ENCODE assay signal across 29 cellular contexts in the genomic region with DNA sequence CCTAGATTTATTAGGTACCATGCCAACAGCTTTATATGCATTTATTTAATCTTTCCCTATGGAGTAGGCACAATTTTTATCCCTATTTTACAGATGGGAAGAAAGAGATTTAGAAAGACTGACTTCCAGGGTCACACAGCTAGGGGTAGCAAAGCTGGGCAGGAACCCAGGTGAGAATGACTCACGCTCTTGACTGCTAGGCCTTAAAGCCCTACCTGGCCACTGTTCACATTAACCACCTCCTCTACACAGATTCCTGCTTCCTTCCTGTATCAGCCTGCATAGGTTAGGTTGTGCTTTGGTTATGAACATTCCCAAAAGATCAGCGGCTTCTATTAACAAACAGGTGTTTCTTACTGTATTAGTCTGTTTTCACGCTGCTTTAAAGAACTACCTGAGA. TPM values are rescaled to one million over a fixed set of nuclear protein-coding genes. Genes with fewer than 3 reads are reported as not detected.
DNase-seq lines count a peak whose midpoint lies in the region; ATAC-seq, FAIRE-seq and TF ChIP-seq lines count a peak whose summit lies in the region.
"Had no signal": no experiment of that assay in that cellular context is flagged by ENCODE, and none has a peak within 500 bp of the region (broad histone marks: within the 10 kb centered on the region; RNA-seq: fewer than 3 reads in every experiment).

No MANE protein-coding gene starts in this region.

- no peak overlapping the region; the same call in 1 of the 2 replicates for H2AFZ ChIP-seq in H1 (ENCODE audit: low read length)
- no peak overlapping the region for H2AFZ ChIP-seq in hepatocyte

- H2BK15ac ChIP-seq in H1 (ENCODE audit: low read length), result no peak overlapping the region

- DNase-seq in DMS53 treated with DMSO at 0.1 percent for 48 hours (lab: John Stamatoyannopoulos, UW; ENCODE audit: unreplicated experiment) (peak; percentile 78), LoVo (ENCODE audit: low spot score) (peak; percentile 8), H1 (ENCODE audit: low read depth in 1 of 2, low spot score in 2 of 2) (no peak), iPS-NIHi7 (ENCODE audit: extremely low spot score) (peak; percentile 53), hepatocyte (ENCODE audit: low spot score) (no peak)
- DNase-seq in central memory CD4-positive, alpha-beta T cell, result no peak
- no peak for DNase-seq in activated T-cell treated with anti-CD3 and anti-CD28 coated beads, Interleukin-2, amount 50 U/mL, for 4 hours
- DNase-seq: ACHN; activated CD4-positive, alpha-beta T cell treated with anti-CD3 and anti-CD28 coated beads for 36 hours; activated CD8-positive, alpha-beta T cell treated with anti-CD3 and anti-CD28 coated beads, Interleukin-2, amount 10 ng/mL, durations not matched to agents 7 days and 5 days; amniotic stem cell; BE2C; brain microvascular endothelial cell; CD8-positive, alpha-beta memory T cell; HFFc6; left cardiac atrium; NCI-H1092 treated with DMSO at 0.1 percent for 48 hours; NCI-H1930; NCI-H226; NCI-H526 treated with DMSO at 0.1 percent for 48 hours; Peyer's patch; stimulated activated CD4-positive, alpha-beta T cell treated with anti-CD3 and anti-CD28 coated beads, Interleukin-15, amount 100 ng/mL, for 24 hours; T-helper 9 cell; transverse colon had no signal

- H3K56ac ChIP-seq in H1 (replicated peaks; ENCODE audit: insufficient read length, low read depth, low read length), result no peak overlapping the region

- no peak for TF ChIP-seq RAD21 in H1 (IDR thresholded peaks at IDR 0.05 in 1 of 2, conservative IDR thresholded peaks at IDR 0.05 in 1 of 2; ENCODE audit: low read depth in 2 of 2, low read length in 2 of 2)

- H4K91ac ChIP-seq in H1 (replicated peaks; ENCODE audit: insufficient read length, low read length), result no peak overlapping the region

- no peak overlapping the region for H3K9ac ChIP-seq in H1 (replicated peaks in 1 of 4; ENCODE audit: extremely low read depth in 1 of 4, low read depth in 3 of 4, low read length in 3 of 4)

- H3K27me3 Mint-ChIP-seq in activated T-cell treated with anti-CD3 and anti-CD28 coated beads, Interleukin-2, amount 50 U/mL, for 4 hours (ENCODE audit: low read depth), result no peaks in the 10 kb centered on the region
- H3K27me3 Mint-ChIP-seq: activated CD4-positive, alpha-beta T cell treated with anti-CD3 and anti-CD28 coated beads for 36 hours had no signal

- H2BK20ac ChIP-seq in H1 (ENCODE audit: low read length), result no peak overlapping the region

- H2AK5ac ChIP-seq in H1 (ENCODE audit: low read depth, low read length), result no peak overlapping the region

- no peaks in the 10 kb centered on the region for H3K9me3 Mint-ChIP-seq in activated T-cell treated with anti-CD3 and anti-CD28 coated beads, Interleukin-2, amount 50 U/mL, for 4 hours
- H3K9me3 Mint-ChIP-seq: activated naive CD4-positive, alpha-beta T cell treated with anti-CD3 and anti-CD28 coated beads, Interleukin-2, amount 50 U/mL, for 24 hours; CD8-positive, alpha-beta memory T cell; HFFc6; stimulated activated effector memory CD8-positive, alpha-beta T cell treated with anti-CD3 and anti-CD28 coated beads, Interleukin-12 subunit alpha, Interleukin-12 subunit beta, amount 100 ng/mL, for 72 hours had no signal

- no peaks in the 10 kb centered on the region for H3K36me3 ChIP-seq in H1 (ENCODE audit: control insufficient read depth in 2 of 4, insufficient read depth in 4 of 4, low read length in 3 of 4)
- no peaks in the 10 kb centered on the region for H3K36me3 ChIP-seq in hepatocyte (replicated peaks; ENCODE audit: insufficient read depth, low read depth)
- H3K36me3 ChIP-seq: BE2C, brain microvascular endothelial cell, Peyer's patch, transverse colon had no signal

- WGBS in H1 (ENCODE audit: extremely low coverage in 1 of 2, insufficient coverage in 1 of 2, insufficient read length in 1 of 2, insufficient replicate concordance in 2 of 2, low coverage in 1 of 2, low lambda C conversion rate in 2 of 2, missing lambda C conversion rate in 1 of 2), 2 experiments, result 82% methylated on average over 3 of the region's 3 CpGs; no CpG with 5 or more reads in 1 of the 2 experiments
- WGBS in hepatocyte (ENCODE audit: low lambda C conversion rate, missing lambda C conversion rate), result 93% methylated on average over 3 of the region's 3 CpGs

- no peak for TF ChIP-seq CTCF in H1 (IDR thresholded peaks at IDR 0.05; ENCODE audit: control extremely low read depth in 1 of 3, insufficient read depth in 1 of 3, low read depth in 1 of 3, low read length in 3 of 3)
- no peak for TF ChIP-seq CTCF in hepatocyte (IDR thresholded peaks at IDR 0.05; ENCODE audit: poor library complexity)

- no peaks in the 10 kb centered on the region for H3K79me1 ChIP-seq in H1 (ENCODE audit: low read depth, low read length)

- H3K4me3 ChIP-seq in H1 (ENCODE audit: extremely low read depth in 1 of 4, insufficient read depth in 2 of 4, low read depth in 3 of 4, low read length in 4 of 4), result no peak overlapping the region
- H3K4me3 ChIP-seq in hepatocyte, result no peak overlapping the region
- H3K4me3 ChIP-seq: Peyer's patch, transverse colon had no signal

- no peaks in the 10 kb centered on the region for H3K79me2 ChIP-seq in H1 (ENCODE audit: control insufficient read depth in 1 of 2, insufficient read depth in 2 of 2, low read length in 2 of 2)
- H3K79me2 ChIP-seq in hepatocyte, result no peaks in the 10 kb centered on the region

- TF ChIP-seq EP300 in H1 (IDR thresholded peaks at IDR 0.05; ENCODE audit: borderline replicate concordance in 1 of 2, low read depth in 2 of 2, low read length in 2 of 2), result no peak

- H4K8ac ChIP-seq in H1 (ENCODE audit: extremely low read depth, insufficient read depth, low read length), result no peak overlapping the region

- no peak overlapping the region for H3K23ac ChIP-seq in H1 (ENCODE audit: insufficient read length)

- no peaks in the 10 kb centered on the region for H3K9me2 ChIP-seq in hepatocyte (replicated peaks; ENCODE audit: insufficient read depth)

- FAIRE-seq in H1 (lab: Jason Lieb, UNC), result no peak
- FAIRE-seq: colon, HTR-8/SVneo had no signal

- CTCF ChIA-PET in H1 (lab: Charles Lee; ENCODE audit: partially characterized antibody), result interaction anchor here (1.2 to 1.4 kb wide), 2 partner anchors 8 to 9 kb away, joined by 3 read pairs; no protein-coding TSS in a partner anchor

- no peak overlapping the region for H3K14ac ChIP-seq in H1 (ENCODE audit: insufficient read length)

- H4K5ac ChIP-seq in H1 (ENCODE audit: insufficient read length, low read depth, low read length), result no peak overlapping the region

- H3K27me3 ChIP-seq in H1 (replicated peaks in 1 of 4; ENCODE audit: control insufficient read depth in 3 of 4, extremely low read depth in 1 of 4, insufficient read depth in 3 of 4, low read length in 3 of 4) (no peaks in the 10 kb centered on the region), hepatocyte (no peaks in the 10 kb centered on the region)
- H3K27me3 ChIP-seq: BE2C, brain microvascular endothelial cell, Peyer's patch, transverse colon had no signal

- H3K27ac ChIP-seq in H1 (ENCODE audit: low read depth, low read length) (no peak overlapping the region), hepatocyte (no peak overlapping the region)
- H3K27ac ChIP-seq: brain microvascular endothelial cell, Peyer's patch, transverse colon had no signal

- H3K4me2 ChIP-seq in H1 (ENCODE audit: insufficient read depth in 1 of 2, low read depth in 2 of 2, low read length in 2 of 2), result no peak overlapping the region
- no peak overlapping the region for H3K4me2 ChIP-seq in hepatocyte

- TF ChIP-seq POLR2A in H1 (IDR thresholded peaks at IDR 0.05; ENCODE audit: control extremely low read depth in 1 of 2, low read depth in 2 of 2, low read length in 2 of 2), result no peak

- no peak overlapping the region for H3K4ac ChIP-seq in H1 (replicated peaks; ENCODE audit: insufficient read length, low read depth, low read length)

- H2BK12ac ChIP-seq in H1 (ENCODE audit: low read depth, low read length), result no peak overlapping the region

- no peaks in the 10 kb centered on the region for H4K20me1 ChIP-seq in H1 (replicated peaks in 1 of 2; ENCODE audit: control insufficient read depth in 1 of 2, insufficient read depth in 2 of 2, low read length in 2 of 2)
- no peaks in the 10 kb centered on the region for H4K20me1 ChIP-seq in hepatocyte (ENCODE audit: insufficient read depth, poor library complexity, severe bottlenecking)

- H3K4me1 ChIP-seq in H1 (replicated peaks in 1 of 4; ENCODE audit: control insufficient read depth in 3 of 4, insufficient read depth in 4 of 4, low read length in 3 of 4) (peaks cover 0 to 5% (median under 1%) of the 10 kb centered on the region in 4 experiments; a peak in 2 of 7 replicates), hepatocyte (ENCODE audit: insufficient read depth) (no peaks in the 10 kb centered on the region)
- H3K4me1 ChIP-seq: BE2C, Peyer's patch, transverse colon had no signal

- H3K4me1 Mint-ChIP-seq in activated T-cell treated with anti-CD3 and anti-CD28 coated beads, Interleukin-2, amount 50 U/mL, for 4 hours (ENCODE audit: low read depth), result no peaks in the 10 kb centered on the region
- H3K4me1 Mint-ChIP-seq: activated CD4-positive, alpha-beta T cell treated with anti-CD3 and anti-CD28 coated beads for 36 hours; activated naive CD4-positive, alpha-beta T cell treated with anti-CD3 and anti-CD28 coated beads, Interleukin-2, amount 50 U/mL, for 24 hours; CD8-positive, alpha-beta memory T cell; stimulated activated effector memory CD8-positive, alpha-beta T cell treated with anti-CD3 and anti-CD28 coated beads, Interleukin-12 subunit alpha, Interleukin-12 subunit beta, amount 100 ng/mL, for 72 hours had no signal

- H3K23me2 ChIP-seq in H1 (ENCODE audit: low read depth, low read length), result no peaks in the 10 kb centered on the region

- H2BK120ac ChIP-seq in H1 (replicated peaks; ENCODE audit: low read depth, low read length), result no peak overlapping the region

- H3K4me3 Mint-ChIP-seq in activated T-cell treated with anti-CD3 and anti-CD28 coated beads, Interleukin-2, amount 50 U/mL, for 4 hours, result no peak overlapping the region
- H3K4me3 Mint-ChIP-seq: activated CD4-positive, alpha-beta T cell treated with anti-CD3 and anti-CD28 coated beads for 36 hours; activated CD8-positive, alpha-beta T cell treated with anti-CD3 and anti-CD28 coated beads, Interleukin-2, amount 10 ng/mL, durations not matched to agents 7 days and 5 days; activated naive CD4-positive, alpha-beta T cell treated with anti-CD3 and anti-CD28 coated beads, Interleukin-2, amount 50 U/mL, for 24 hours; CD8-positive, alpha-beta memory T cell; HFFc6; stimulated activated effector memory CD8-positive, alpha-beta T cell treated with anti-CD3 and anti-CD28 coated beads, Interleukin-12 subunit alpha, Interleukin-12 subunit beta, amount 100 ng/mL, for 72 hours had no signal

- no peak overlapping the region for H3K18ac ChIP-seq in H1 (ENCODE audit: extremely low read depth, low read length)

- no peaks in the 10 kb centered on the region for H3K36me3 Mint-ChIP-seq in activated T-cell treated with anti-CD3 and anti-CD28 coated beads, Interleukin-2, amount 50 U/mL, for 4 hours (ENCODE audit: insufficient read depth)
- H3K36me3 Mint-ChIP-seq: stimulated activated effector memory CD8-positive, alpha-beta T cell treated with anti-CD3 and anti-CD28 coated beads, Interleukin-12 subunit alpha, Interleukin-12 subunit beta, amount 100 ng/mL, for 72 hours had no signal

- no peak overlapping the region for H2BK5ac ChIP-seq in H1 (ENCODE audit: low read depth, low read length)

- POLR2A ChIA-PET in H1 (lab: Charles Lee; ENCODE audit: partially characterized antibody), result interaction anchor here (0.7 kb wide), 1 partner anchor 21 kb away, joined by 3 read pairs; no protein-coding TSS in a partner anchor

- no peak for ATAC-seq in GM19463 (IDR thresholded peaks at IDR 0.05; ENCODE audit: unreplicated experiment)
- ATAC-seq in activated T-cell treated with anti-CD3 and anti-CD28 coated beads, Interleukin-2, amount 50 U/mL, for 4 hours, result no peak
- ATAC-seq: activated CD4-positive, alpha-beta T cell treated with anti-CD3 and anti-CD28 coated beads for 36 hours; activated CD8-positive, alpha-beta T cell treated with anti-CD3 and anti-CD28 coated beads, Interleukin-2, amount 10 ng/mL, durations not matched to agents 7 days and 5 days; left cardiac atrium; stimulated activated effector memory CD8-positive, alpha-beta T cell treated with anti-CD3 and anti-CD28 coated beads, Interleukin-12 subunit alpha, Interleukin-12 subunit beta, amount 100 ng/mL, for 72 hours had no signal

- H3K9me3 ChIP-seq in H1 (ENCODE audit: insufficient read depth in 2 of 2, low read depth in 1 of 2, low read length in 1 of 2), result no peaks in the 10 kb centered on the region
- H3K9me3 ChIP-seq in hepatocyte (ENCODE audit: low read depth), result no peaks in the 10 kb centered on the region
- H3K9me3 ChIP-seq: BE2C, Peyer's patch, transverse colon had no signal

RNA-seq across cellular contexts. Expression of a gene that starts 53.2 kb away (rescaled TPM):
- 3.0 and 3.7 TPM in 2 replicates for total RNA-seq in H1 (2021; fragmentation: NEBNext Ultra II Directional; extraction: Animal tissue kit (Norgen Biotek cat#: 25700))
- polyA plus RNA-seq in H1 (2011; rRNA removed) (1.6 and 2.3 TPM in 2 replicates), hepatocyte (6.0 and 9.3 TPM in 2 replicates)
- polyA plus RNA-seq in H1 (2011; cell fraction: cytosol; rRNA removed), result 2.0 TPM
- polyA plus RNA-seq in H1 (2011; cell fraction: nucleus; rRNA removed), result 3.4 TPM
- polyA plus RNA-seq in H1 (2012, experiment 1 of 2), result 1.9 to 2.5 TPM (median 2.4 TPM) in 4 replicates
- 0.12 TPM for polyA plus RNA-seq in H1 (2012, experiment 2 of 2)
- polyA plus RNA-seq in H1 (2013, experiment 1 of 2), result 1.9 TPM
- polyA plus RNA-seq in H1 (2013, experiment 2 of 2), result 1.6 TPM
- polyA minus RNA-seq in H1 (2011; rRNA and poly(A)+ RNA removed), result 7.9 and 8.6 TPM in 2 replicates
- polyA minus RNA-seq in H1 (2011; cell fraction: cytosol; rRNA and poly(A)+ RNA removed), result 5.2 TPM
- polyA minus RNA-seq in H1 (2011; cell fraction: nucleus; rRNA and poly(A)+ RNA removed), result 16.4 TPM
- total RNA-seq in activated T-cell treated with anti-CD3 and anti-CD28 coated beads, Interleukin-2, amount 50 U/mL, for 4 hours, result 1 to 10 TPM; 1.3 to 2.5 (median 2.1) TPM
- 5.7 and 11.2 TPM in 2 replicates for total RNA-seq in hepatocyte

RNA-seq across cellular contexts. Expression of a gene that starts 57.9 kb away (rescaled TPM):
- total RNA-seq in H1 (2021; fragmentation: NEBNext Ultra II Directional; extraction: Animal tissue kit (Norgen Biotek cat#: 25700)), result 2.8 and 3.9 TPM in 2 replicates
- polyA plus RNA-seq in H1 (2011; rRNA removed) (1.1 and 1.3 TPM in 2 replicates), hepatocyte (1.3 and 4.1 TPM in 2 replicates)
- 1.6 TPM for polyA plus RNA-seq in H1 (2011; cell fraction: cytosol; rRNA removed)
- 1.4 TPM for polyA plus RNA-seq in H1 (2011; cell fraction: nucleus; rRNA removed)
- 1.0 to 1.5 TPM (median 1.4 TPM) in 4 replicates for polyA plus RNA-seq in H1 (2012, experiment 1 of 2)
- 0.14 TPM for polyA plus RNA-seq in H1 (2012, experiment 2 of 2)
- 2.8 TPM for polyA plus RNA-seq in H1 (2013, experiment 1 of 2)
- polyA plus RNA-seq in H1 (2013, experiment 2 of 2), result 2.9 TPM
- polyA minus RNA-seq in H1 (2011; rRNA and poly(A)+ RNA removed), result 4.4 and 8.9 TPM in 2 replicates
- 2.2 TPM for polyA minus RNA-seq in H1 (2011; cell fraction: cytosol; rRNA and poly(A)+ RNA removed)
- polyA minus RNA-seq in H1 (2011; cell fraction: nucleus; rRNA and poly(A)+ RNA removed), result 4.5 TPM
- total RNA-seq in activated T-cell treated with anti-CD3 and anti-CD28 coated beads, Interleukin-2, amount 50 U/mL, for 4 hours, result under 1 TPM; 0.32 to 0.38 (median 0.38) TPM
- 6.1 and 6.4 TPM in 2 replicates for total RNA-seq in hepatocyte

RNA-seq across cellular contexts. Expression of a gene that starts 57.9 kb away (rescaled TPM):
- 19.9 and 25.7 TPM in 2 replicates for total RNA-seq in H1 (2021; fragmentation: NEBNext Ultra II Directional; extraction: Animal tissue kit (Norgen Biotek cat#: 25700))
- 20.4 and 27.2 TPM in 2 replicates for polyA plus RNA-seq in H1 (2011; rRNA removed)
- 29.0 TPM for polyA plus RNA-seq in H1 (2011; cell fraction: cytosol; rRNA removed)
- 9.4 TPM for polyA plus RNA-seq in H1 (2011; cell fraction: nucleus; rRNA removed)
- 17.7 to 29.2 TPM (median 19.4 TPM) in 4 replicates for polyA plus RNA-seq in H1 (2012, experiment 1 of 2)
- 31.9 TPM for polyA plus RNA-seq in H1 (2012, experiment 2 of 2)
- polyA plus RNA-seq in H1 (2013, experiment 1 of 2), result 27.3 TPM
- polyA plus RNA-seq in H1 (2013, experiment 2 of 2), result 30.5 TPM
- 23.8 and 32.4 TPM in 2 replicates for polyA minus RNA-seq in H1 (2011; rRNA and poly(A)+ RNA removed)
- polyA minus RNA-seq in H1 (2011; cell fraction: cytosol; rRNA and poly(A)+ RNA removed), result 16.9 TPM
- polyA minus RNA-seq in H1 (2011; cell fraction: nucleus; rRNA and poly(A)+ RNA removed), result 46.7 TPM
- total RNA-seq in activated T-cell treated with anti-CD3 and anti-CD28 coated beads, Interleukin-2, amount 50 U/mL, for 4 hours, result 10 to 100 TPM; 12.6 to 15.7 (median 12.6) TPM
- total RNA-seq in hepatocyte, result 91.6 and 97.0 TPM in 2 replicates
- 77.5 and 89.9 TPM in 2 replicates for polyA plus RNA-seq in hepatocyte

Comparison
In these comparisons a context has a peak if more than half of its experiments do, and no peak if none do; other contexts are left out.
1. DNase-seq: peak in DMS53 treated with DMSO at 0.1 percent for 48 hours (single experiment), LoVo (single experiment) and iPS-NIHi7 (single experiment); none in H1 (0 of 2), central memory CD4-positive, alpha-beta T cell (single experiment), activated T-cell treated with anti-CD3 and anti-CD28 coated beads, Interleukin-2, amount 50 U/mL, for 4 hours (single experiment) and hepatocyte (single experiment).